ENCODE assay signal across 22 cellular contexts in genomic region chr9:110939573-110939972, GRCh38.
DNase-seq lines count a peak whose midpoint lies in the region; ATAC-seq, FAIRE-seq and TF ChIP-seq lines count a peak whose summit lies in the region.
"Had no signal": no experiment of that assay in that cellular context is flagged by ENCODE, and none has a peak within 500 bp of the region (broad histone marks: within the 10 kb centered on the region; RNA-seq: fewer than 3 reads in every experiment).

No MANE protein-coding gene starts in this region.

- H3K27me3 ChIP-seq in BLaER1 treated with 17β-estradiol and CSF1 and Interleukin-3, amounts not matched to agents 10 nM and 100 nM: peaks cover 0 to 88% (median 0%) of the 10 kb centered on the region in 11 experiments; a peak in 6 of 22 replicates
- no peaks in the 10 kb centered on the region for H3K27me3 ChIP-seq in ascending aorta
- no peaks in the 10 kb centered on the region for H3K27me3 ChIP-seq in mesenchymal stem cell (ENCODE audit: control insufficient read depth in 1 of 2, insufficient read depth in 1 of 2, low read length in 2 of 2)
- no peaks in the 10 kb centered on the region for H3K27me3 ChIP-seq in thoracic aorta (replicated peaks; ENCODE audit: insufficient read depth)
- H3K27me3 ChIP-seq: Peyer's patch had no signal

- H3K18ac ChIP-seq in mesenchymal stem cell (ENCODE audit: low read depth in 1 of 2, low read length in 2 of 2): no peak overlapping the region

- peaks cover 4 to 24% (median 9%) of the 10 kb centered on the region in 11 experiments; a peak in 16 of 22 replicates for H3K9me3 ChIP-seq in BLaER1 treated with 17β-estradiol and CSF1 and Interleukin-3, amounts not matched to agents 10 nM and 100 nM (replicated peaks in 1 of 11)
- H3K9me3 ChIP-seq in ascending aorta: no peaks in the 10 kb centered on the region
- no peaks in the 10 kb centered on the region for H3K9me3 ChIP-seq in mesenchymal stem cell (ENCODE audit: control insufficient read depth, low read length)
- H3K9me3 ChIP-seq in thoracic aorta: no peaks in the 10 kb centered on the region
- H3K9me3 ChIP-seq: Peyer's patch had no signal

- H3K27ac ChIP-seq in BLaER1 treated with 17β-estradiol and CSF1 and Interleukin-3, amounts not matched to agents 10 nM and 100 nM: peak overlapping the region in 4 of 11 experiments; percentile 42 to 65 (median 59); a peak in 6 of 22 replicates
- H3K27ac ChIP-seq in ascending aorta (peak overlapping the region; percentile 17 to 84), mesenchymal stem cell (ENCODE audit: low read length, poor library complexity, severe bottlenecking) (no peak overlapping the region), thoracic aorta (peak overlapping the region; percentile 5 to 87)
- H3K27ac ChIP-seq: KMS-11, Peyer's patch had no signal

- peaks cover 17 to 39% (median 24%) of the 10 kb centered on the region in 10 experiments for H3K4me1 ChIP-seq in BLaER1 treated with 17β-estradiol and CSF1 and Interleukin-3, amounts not matched to agents 10 nM and 100 nM
- H3K4me1 ChIP-seq in ascending aorta (peaks cover 5 to 29% of the 10 kb centered on the region in 2 donors), mesenchymal stem cell (ENCODE audit: control insufficient read depth, insufficient read depth, low read depth, low read length) (no peaks in the 10 kb centered on the region), thoracic aorta (ENCODE audit: control insufficient read depth in 1 of 2, low read depth in 2 of 2) (peaks cover 23 to 57% of the 10 kb centered on the region in 2 donors)
- H3K4me1 ChIP-seq: Peyer's patch had no signal

- no peak for DNase-seq in ascending aorta (ENCODE audit: low spot score in 2 of 2)
- DNase-seq in mesenchymal stem cell: no peak
- DNase-seq in thoracic aorta (ENCODE audit: low spot score): no peak
- DNase-seq in NCI-H524 (lab: John Stamatoyannopoulos, UW): no peak
- DNase-seq in NK-92 treated with Interleukin-12 subunit alpha and Interleukin-12 subunit beta, amount 100 ng/mL, for 24 hours (lab: John Stamatoyannopoulos, UW): no peak
- no peak for DNase-seq in frontal cortex (ENCODE audit: low spot score in 2 of 2)
- DNase-seq: AML-193; CD8-positive, alpha-beta T cell; DMS 273 treated with DMSO at 0.1 percent for 48 hours; DMS79; EL; HCEC 1CT; MM.1S; NCI-H2029; NCI-H2227 treated with DMSO at 0.1 percent for 48 hours; NCI-H69; Peyer's patch; SHP77 treated with DMSO at 0.1 percent for 48 hours had no signal

- H2BK120ac ChIP-seq in mesenchymal stem cell (ENCODE audit: low read depth, low read length): no peak overlapping the region

- H4K8ac ChIP-seq in mesenchymal stem cell (ENCODE audit: low read length): no peak overlapping the region

- no peak overlapping the region for H4K91ac ChIP-seq in mesenchymal stem cell (ENCODE audit: low read length)

- no peak overlapping the region for H3K4ac ChIP-seq in mesenchymal stem cell (ENCODE audit: low read depth in 1 of 2, low read length in 2 of 2)

- no peak overlapping the region for H2AFZ ChIP-seq in mesenchymal stem cell (ENCODE audit: low read depth, low read length)

- H3K79me1 ChIP-seq in mesenchymal stem cell (replicated peaks; ENCODE audit: low read length, poor library complexity, severe bottlenecking): peaks cover 24% of the 10 kb centered on the region

- no peak overlapping the region for H2AK5ac ChIP-seq in mesenchymal stem cell (ENCODE audit: low read length, severe bottlenecking)

- no peak overlapping the region for H2BK15ac ChIP-seq in mesenchymal stem cell (ENCODE audit: low read depth, poor library complexity, severe bottlenecking)

- no peak overlapping the region for H2BK12ac ChIP-seq in mesenchymal stem cell (ENCODE audit: low read length in 2 of 2)

- no CpG with 5 or more reads among the region's 1 CpG for WGBS in mesenchymal stem cell

- no peak for ATAC-seq in thoracic aorta (ENCODE audit: insufficient number of reproducible peaks, low FRiP score, low read depth)
- ATAC-seq: CD8-positive, alpha-beta T cell had no signal

- no peak for TF ChIP-seq CTCF in ascending aorta (IDR thresholded peaks at IDR 0.05)
- no peak for TF ChIP-seq CTCF in thoracic aorta (IDR thresholded peaks at IDR 0.05)

- no peaks in the 10 kb centered on the region for H4K20me1 ChIP-seq in BLaER1 treated with 17β-estradiol and CSF1 and Interleukin-3, amounts not matched to agents 10 nM and 100 nM

- no peak overlapping the region for H3K9ac ChIP-seq in BLaER1 treated with 17β-estradiol and CSF1 and Interleukin-3, amounts not matched to agents 10 nM and 100 nM
- H3K9ac ChIP-seq in mesenchymal stem cell (ENCODE audit: low read length): peak overlapping the region; percentile 26
- H3K9ac ChIP-seq: KMS-11 had no signal

- no peak overlapping the region for H3K4me3 ChIP-seq in BLaER1 treated with 17β-estradiol and CSF1 and Interleukin-3, amounts not matched to agents 10 nM and 100 nM
- no peak overlapping the region for H3K4me3 ChIP-seq in ascending aorta
- no peak overlapping the region for H3K4me3 ChIP-seq in mesenchymal stem cell (ENCODE audit: insufficient read depth in 1 of 2, low read depth in 1 of 2, low read length in 2 of 2)
- H3K4me3 ChIP-seq in thoracic aorta: no peak overlapping the region
- H3K4me3 ChIP-seq: Peyer's patch had no signal

- H3K14ac ChIP-seq in mesenchymal stem cell (ENCODE audit: low read length in 2 of 2): no peak overlapping the region

- H3K23ac ChIP-seq in mesenchymal stem cell (ENCODE audit: low read length in 2 of 2): no peak overlapping the region

- H3K36me3 ChIP-seq in BLaER1 treated with 17β-estradiol and CSF1 and Interleukin-3, amounts not matched to agents 10 nM and 100 nM: no peaks in the 10 kb centered on the region
- H3K36me3 ChIP-seq in ascending aorta: peaks cover 12 to 14% of the 10 kb centered on the region in 2 donors
- peaks cover 11 to 64% of the 10 kb centered on the region in 2 experiments for H3K36me3 ChIP-seq in mesenchymal stem cell (ENCODE audit: control insufficient read depth in 1 of 2, insufficient read depth in 2 of 2, low read depth in 1 of 2, low read length in 2 of 2)
- peaks cover 9% of the 10 kb centered on the region for H3K36me3 ChIP-seq in thoracic aorta

- H3K4me2 ChIP-seq in BLaER1 treated with 17β-estradiol and CSF1 and Interleukin-3, amounts not matched to agents 10 nM and 100 nM: peak overlapping the region; percentile 50 to 83 (median 70)
- no peak overlapping the region for H3K4me2 ChIP-seq in mesenchymal stem cell (ENCODE audit: low read length, poor library complexity, severe bottlenecking)
- H3K4me2 ChIP-seq: KMS-11 had no signal

- H2BK5ac ChIP-seq in mesenchymal stem cell (ENCODE audit: low read depth, low read length, poor library complexity, severe bottlenecking): no peak overlapping the region

- no peak for FAIRE-seq in frontal cortex (lab: Jason Lieb, UNC)
- FAIRE-seq: GM12891, H1 had no signal

- intact Hi-C loops in ascending aorta (cut with DNase I): loop anchor here (5.0 kb wide), 4 partner anchors 37 to 282 kb away; partner anchors contain the start of gene LPAR1
